In genomic region chr11:70745936-70746335, GRCh38 we compare ENCODE assay signal across 10 cellular contexts.
"Had no signal": no experiment of that assay in that cellular context is flagged by ENCODE, and none has a peak within 500 bp of the region (broad histone marks: within the 10 kb centered on the region; RNA-seq: fewer than 3 reads in every experiment).

No MANE protein-coding gene starts in this region.

- H3K4me1 ChIP-seq: HAP-1 had no signal

- H3K4me1 Mint-ChIP-seq: IgD-negative memory B cell had no signal

- H3K36me3 Mint-ChIP-seq: IgD-negative memory B cell had no signal

- H3K27ac Mint-ChIP-seq: GM23338, HFFc6, IgD-negative memory B cell had no signal

- H3K4me3 ChIP-seq: GM23338, HAP-1 had no signal

- H3K27ac ChIP-seq: HL-60, KMS-11 had no signal

- H3K4me3 Mint-ChIP-seq: GM23338, HFFc6, IgD-negative memory B cell had no signal

- H2AFZ ChIP-seq: GM23338 had no signal

- H3K36me3 ChIP-seq: HAP-1 had no signal

- DNase-seq: H7, HFFc6, KBM-7 had no signal

- H3K9ac ChIP-seq: KMS-11 had no signal

- H3K4me2 ChIP-seq: GM23338, KMS-11 had no signal

- ATAC-seq: GM23338, HCT116, HepG2 had no signal
